9 cellular contexts compared by ENCODE assay signal in the genomic region with DNA sequence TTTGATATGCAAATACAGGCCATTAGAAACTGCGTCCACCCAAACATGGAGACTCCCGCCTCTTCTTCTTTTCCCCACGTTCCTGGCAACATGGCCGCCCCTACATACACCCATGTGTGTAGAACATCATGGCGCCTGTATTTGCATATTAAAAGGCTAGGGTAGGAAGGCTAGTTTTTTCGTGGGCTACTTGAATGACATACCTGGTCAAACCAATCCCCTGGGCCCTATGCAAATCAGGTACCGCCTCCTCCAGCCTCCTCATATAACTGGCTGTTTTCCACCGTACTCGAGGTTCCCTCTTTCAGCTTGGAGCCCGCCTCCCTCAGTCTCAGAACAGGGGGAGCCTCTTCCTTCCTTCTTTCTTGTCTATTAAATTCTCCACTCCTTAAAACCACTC. TPM values are rescaled to one million over a fixed set of nuclear protein-coding genes. Genes with fewer than 3 reads are reported as not detected.
DNase-seq lines count a peak whose midpoint lies in the region; ATAC-seq lines count a peak whose summit lies in the region.
"Had no signal": no experiment of that assay in that cellular context is flagged by ENCODE, and none has a peak within 500 bp of the region (broad histone marks: within the 10 kb centered on the region; RNA-seq: fewer than 3 reads in every experiment).

No MANE protein-coding gene starts in this region.

- H3K4me1 Mint-ChIP-seq in central memory CD8-positive, alpha-beta T cell = peaks cover 6% of the 10 kb centered on the region
- peaks cover 30 to 41% (median 39%) of the 10 kb centered on the region in 3 donors for H3K4me1 Mint-ChIP-seq in naive B cell

- no peaks in the 10 kb centered on the region for H3K9me3 Mint-ChIP-seq in central memory CD8-positive, alpha-beta T cell
- H3K9me3 Mint-ChIP-seq in naive B cell = no peaks in the 10 kb centered on the region

- H3K36me3 Mint-ChIP-seq in central memory CD8-positive, alpha-beta T cell (ENCODE audit: insufficient read depth) = no peaks in the 10 kb centered on the region
- no peaks in the 10 kb centered on the region for H3K36me3 Mint-ChIP-seq in naive B cell

- peak; percentile 90 for DNase-seq in ELF-1 (ENCODE audit: low read depth, low spot score)
- peak; percentile 82 for DNase-seq in NAMALWA (ENCODE audit: low spot score)
- DNase-seq in central memory CD8-positive, alpha-beta T cell (ENCODE audit: low spot score in 2 of 2) = no peak
- peak; percentile 27 for DNase-seq in naive B cell
- DNase-seq in DMS153 treated with DMSO at 0.1 percent for 48 hours (lab: John Stamatoyannopoulos, UW; ENCODE audit: unreplicated experiment) = no peak
- DNase-seq in NCI-H187 treated with DMSO at 0.1 percent for 48 hours (lab: John Stamatoyannopoulos, UW) = no peak

- peaks cover 71% of the 10 kb centered on the region for H3K27me3 Mint-ChIP-seq in central memory CD8-positive, alpha-beta T cell
- H3K27me3 Mint-ChIP-seq in naive B cell = peaks cover 10 to 25% (median 23%) of the 10 kb centered on the region in 3 donors

- peak overlapping the region; percentile 3 for H3K4me3 Mint-ChIP-seq in central memory CD8-positive, alpha-beta T cell
- H3K4me3 Mint-ChIP-seq in naive B cell = peak overlapping the region; percentile 38 to 85 (median 66)

- H3K27ac Mint-ChIP-seq in central memory CD8-positive, alpha-beta T cell (ENCODE audit: low read depth) = no peak overlapping the region
- peak overlapping the region in 3 of 6 donors; percentile 52 to 74 (median 53) for H3K27ac Mint-ChIP-seq in naive B cell

- peak; percentile 43 for ATAC-seq in central memory CD8-positive, alpha-beta T cell (replicated peaks; ENCODE audit: extremely low read depth, poor library complexity, severe bottlenecking)
- ATAC-seq in naive B cell (ENCODE audit: low read depth in 2 of 2) (peak; percentile 24 to 34), GM19452 (IDR thresholded peaks at IDR 0.05; ENCODE audit: unreplicated experiment) (no peak), GM18873 (IDR thresholded peaks at IDR 0.05; ENCODE audit: low FRiP score, unreplicated experiment) (no peak)

RNA-seq across cellular contexts. Expression of gene CD300LB, which starts 0.8 kb away (rescaled TPM):
- polyA plus RNA-seq in naive B cell (ENCODE audit: low read depth in 6 of 6) = under 1 TPM in 3 of 6 donors, not detected in 3; 0.14 to 0.60 (median 0.24) TPM
- polyA plus RNA-seq: fibroblast of lung had no signal

RNA-seq across cellular contexts. Expression of gene CD300C, which starts 13.8 kb away (rescaled TPM):
- 1 to 10 TPM in 1 of 6 donors, under 1 TPM in 4, not detected in 1; 0.20 to 1.5 (median 0.25) TPM for polyA plus RNA-seq in naive B cell (ENCODE audit: low read depth in 6 of 6)
- polyA plus RNA-seq: fibroblast of lung had no signal

RNA-seq across cellular contexts. Expression of gene CD300H, which starts 35.2 kb away (rescaled TPM):
- polyA plus RNA-seq in naive B cell (ENCODE audit: low read depth in 6 of 6) = 1 to 10 TPM in 1 of 6 donors, under 1 TPM in 1, not detected in 4; 0.94 to 1.1 TPM
- polyA plus RNA-seq: fibroblast of lung had no signal

RNA-seq across cellular contexts. Expression of gene CD300LD, which starts 60.0 kb away (rescaled TPM):
- not detected for polyA plus RNA-seq in naive B cell (ENCODE audit: low read depth in 6 of 6)
- polyA plus RNA-seq: fibroblast of lung had no signal

Comparison
In these comparisons a context has a peak if more than half of its experiments do, and no peak if none do; other contexts are left out.
1. DNase-seq: peak in ELF-1 (single experiment), NAMALWA (single experiment) and naive B cell (single experiment); none in central memory CD8-positive, alpha-beta T cell (0 of 2), DMS153 treated with DMSO at 0.1 percent for 48 hours (single experiment) and NCI-H187 treated with DMSO at 0.1 percent for 48 hours (single experiment).
2. ATAC-seq: peak in central memory CD8-positive, alpha-beta T cell (single experiment) and naive B cell (2 of 2); none in GM19452 (single experiment) and GM18873 (single experiment).